In the genomic region with DNA sequence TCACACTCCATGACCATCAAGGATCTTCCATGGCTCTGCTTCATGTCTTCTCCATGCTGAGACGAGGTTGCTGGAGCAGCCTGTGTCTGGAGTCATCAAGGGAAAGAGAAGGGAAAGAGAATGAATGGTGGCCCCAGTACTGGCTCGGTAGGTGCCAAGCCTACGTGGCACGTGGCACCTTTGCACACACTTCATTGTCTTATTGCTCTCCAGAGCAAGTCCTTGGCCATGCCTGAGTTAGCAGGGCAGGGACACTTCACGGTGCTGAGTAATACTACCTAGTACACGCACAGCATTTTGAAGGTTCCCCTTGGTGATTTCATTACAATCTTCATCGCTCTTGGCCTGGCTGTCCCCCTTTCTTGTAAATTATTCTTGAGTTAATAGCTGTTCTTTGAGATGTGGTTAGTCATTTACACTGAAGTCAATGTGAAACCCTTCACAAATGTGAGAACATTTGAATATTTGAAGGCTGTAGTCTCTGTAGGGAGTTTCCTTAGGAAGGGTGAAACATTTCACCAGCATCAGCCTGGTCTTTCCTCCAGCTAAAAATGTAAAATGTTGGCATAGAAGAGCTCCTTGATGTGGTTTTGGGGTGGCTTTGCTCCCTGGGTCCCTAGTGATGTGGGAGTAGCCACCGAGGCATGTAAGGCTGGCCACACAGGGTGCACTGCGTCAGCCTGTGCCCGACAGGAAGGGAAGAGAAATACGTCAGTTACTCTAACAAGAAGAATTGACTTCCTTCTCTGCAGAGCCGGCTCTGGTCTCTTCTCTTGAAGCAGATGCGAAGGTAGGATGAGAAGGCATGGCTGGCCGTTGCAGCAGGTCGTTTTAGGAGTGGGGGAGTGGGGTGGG, we compare ENCODE assay signal across 9 cellular contexts. TPM values are rescaled to one million over a fixed set of nuclear protein-coding genes. Genes with fewer than 3 reads are reported as not detected.
A peak's percentile ranks its signal among the peaks of the same experiment; 100 is the strongest.
DNase-seq lines count a peak whose midpoint lies in the region; ATAC-seq and TF ChIP-seq lines count a peak whose summit lies in the region.
"Had no signal": no experiment of that assay in that cellular context is flagged by ENCODE, and none has a peak within 500 bp of the region (broad histone marks: within the 10 kb centered on the region; RNA-seq: fewer than 3 reads in every experiment).

A gene with protein sequence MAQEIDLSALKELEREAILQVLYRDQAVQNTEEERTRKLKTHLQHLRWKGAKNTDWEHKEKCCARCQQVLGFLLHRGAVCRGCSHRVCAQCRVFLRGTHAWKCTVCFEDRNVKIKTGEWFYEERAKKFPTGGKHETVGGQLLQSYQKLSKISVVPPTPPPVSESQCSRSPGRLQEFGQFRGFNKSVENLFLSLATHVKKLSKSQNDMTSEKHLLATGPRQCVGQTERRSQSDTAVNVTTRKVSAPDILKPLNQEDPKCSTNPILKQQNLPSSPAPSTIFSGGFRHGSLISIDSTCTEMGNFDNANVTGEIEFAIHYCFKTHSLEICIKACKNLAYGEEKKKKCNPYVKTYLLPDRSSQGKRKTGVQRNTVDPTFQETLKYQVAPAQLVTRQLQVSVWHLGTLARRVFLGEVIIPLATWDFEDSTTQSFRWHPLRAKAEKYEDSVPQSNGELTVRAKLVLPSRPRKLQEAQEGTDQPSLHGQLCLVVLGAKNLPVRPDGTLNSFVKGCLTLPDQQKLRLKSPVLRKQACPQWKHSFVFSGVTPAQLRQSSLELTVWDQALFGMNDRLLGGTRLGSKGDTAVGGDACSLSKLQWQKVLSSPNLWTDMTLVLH (plus strand): TSS at position 766 of the 855 bp plus-strand sequence. CDS start 13,215 bp downstream, outside the sequence.

- H3K9me3 ChIP-seq in tibial artery: no peaks in the 10 kb centered on the region

- H3K9me3 Mint-ChIP-seq in activated CD4-positive, alpha-beta T cell treated with anti-CD3 and anti-CD28 coated beads for 36 hours (ENCODE audit: low read depth): peaks cover 2% of the 10 kb centered on the region
- H3K9me3 Mint-ChIP-seq in neural crest cell (no peaks in the 10 kb centered on the region), progenitor cell of endocrine pancreas (ENCODE audit: low read depth) (no peaks in the 10 kb centered on the region)

- peak within 1 kb of the TSS; percentile 88 for H3K27ac Mint-ChIP-seq in activated CD4-positive, alpha-beta T cell treated with anti-CD3 and anti-CD28 coated beads for 36 hours
- H3K27ac Mint-ChIP-seq in neural crest cell (ENCODE audit: unreplicated experiment) (no peak within 1 kb of the TSS), progenitor cell of endocrine pancreas (no peak within 1 kb of the TSS)

- POLR2A ChIA-PET in activated CD4-positive, alpha-beta T cell treated with anti-CD3 and anti-CD28 coated beads for 36 hours (lab: Charles Lee): interaction anchor here (0.6 to 1.9 kb wide), 14 partner anchors 9 to 441 kb away, joined by 3 to 21 read pairs (median 5); partner anchors contain the start of genes EZR and TAGAP

- no peaks in the 10 kb centered on the region for H3K27me3 ChIP-seq in tibial artery

- H3K36me3 Mint-ChIP-seq in activated CD4-positive, alpha-beta T cell treated with anti-CD3 and anti-CD28 coated beads for 36 hours (ENCODE audit: low read depth): peaks cover 47% of the 10 kb centered on the region
- H3K36me3 Mint-ChIP-seq in neural crest cell (ENCODE audit: low read depth) (no peaks in the 10 kb centered on the region), progenitor cell of endocrine pancreas (ENCODE audit: insufficient read depth) (no peaks in the 10 kb centered on the region)

- H3K4me1 Mint-ChIP-seq in activated CD4-positive, alpha-beta T cell treated with anti-CD3 and anti-CD28 coated beads for 36 hours: peaks cover 72% of the 10 kb centered on the region
- H3K4me1 Mint-ChIP-seq in neural crest cell (peaks cover 29% of the 10 kb centered on the region), progenitor cell of endocrine pancreas (ENCODE audit: low read depth) (peaks cover 11% of the 10 kb centered on the region)

- peaks cover 0 to 17% (median 13%) of the 10 kb centered on the region in 4 donors for H3K4me1 ChIP-seq in tibial artery

- H3K27ac ChIP-seq in tibial artery: peak within 1 kb of the TSS; percentile 48 to 66
- H3K27ac ChIP-seq: KMS-11 had no signal

- no peak for TF ChIP-seq CTCF in neural crest cell (conservative IDR thresholded peaks at IDR 0.05)
- no peak for TF ChIP-seq CTCF in tibial artery (IDR thresholded peaks at IDR 0.05)
- no peak for TF ChIP-seq CTCF in progenitor cell of endocrine pancreas (IDR thresholded peaks at IDR 0.05; ENCODE audit: unreplicated experiment)

- H3K36me3 ChIP-seq in tibial artery: no peaks in the 10 kb centered on the region

- H3K4me3 Mint-ChIP-seq in activated CD4-positive, alpha-beta T cell treated with anti-CD3 and anti-CD28 coated beads for 36 hours: peak within 1 kb of the TSS; percentile 81
- peak within 1 kb of the TSS; percentile 38 for H3K4me3 Mint-ChIP-seq in neural crest cell
- H3K4me3 Mint-ChIP-seq in progenitor cell of endocrine pancreas (ENCODE audit: low read depth): no peak within 1 kb of the TSS

- H3K4me3 ChIP-seq in tibial artery: no peak within 1 kb of the TSS

- CTCF ChIA-PET in activated CD4-positive, alpha-beta T cell treated with anti-CD3 and anti-CD28 coated beads for 36 hours (lab: Charles Lee): interaction anchor here (1.3 to 1.8 kb wide), 2 partner anchors 10 to 42 kb away, joined by 4 to 7 read pairs; no protein-coding TSS in a partner anchor

- ATAC-seq in GM21528 (IDR thresholded peaks at IDR 0.05; ENCODE audit: low FRiP score, unreplicated experiment): peak; percentile 56
- peak; percentile 62 for ATAC-seq in activated CD4-positive, alpha-beta T cell treated with anti-CD3 and anti-CD28 coated beads for 36 hours

- no peaks in the 10 kb centered on the region for H3K27me3 Mint-ChIP-seq in activated CD4-positive, alpha-beta T cell treated with anti-CD3 and anti-CD28 coated beads for 36 hours
- H3K27me3 Mint-ChIP-seq in neural crest cell (ENCODE audit: low read depth) (peaks cover 30% of the 10 kb centered on the region), progenitor cell of endocrine pancreas (peaks cover 2% of the 10 kb centered on the region)

- DNase-seq in DMS79 treated with DMSO at 0.1 percent for 48 hours (lab: John Stamatoyannopoulos, UW): peak; percentile 97
- DNase-seq in KG1 (lab: John Stamatoyannopoulos, UW): peak; percentile 42
- peak; percentile 93 for DNase-seq in activated CD4-positive, alpha-beta T cell treated with anti-CD3 and anti-CD28 coated beads for 36 hours
- DNase-seq in dermis blood vessel endothelial cell: peak; percentile 61
- no peak for DNase-seq in neural crest cell (ENCODE audit: low read depth, low spot score)
- peak; percentile 61 to 76 for DNase-seq in tibial artery
- no peak for DNase-seq in progenitor cell of endocrine pancreas (ENCODE audit: low spot score, unreplicated experiment)

- intact Hi-C loops in activated CD4-positive, alpha-beta T cell treated with anti-CD3 and anti-CD28 coated beads for 36 hours (cut with DNase I, micrococcal nuclease): loop anchor here (1.0 to 10.0 kb wide), 20 partner anchors 167 to 1865 kb away; partner anchors contain the start of genes SNX9 (in 1 of the 2), SOD2 (in 1 of the 2), SYNJ2 (in 1 of the 2) and TAGAP (in 1 of the 2)
- intact Hi-C loops in tibial artery (cut with DNase I; ENCODE audit: low total_unique reads): no loop called here

RNA-seq across cellular contexts. Expression of the gene that starts here (rescaled TPM):
- 100 to 1,000 TPM; 163 to 180 TPM for total RNA-seq in activated CD4-positive, alpha-beta T cell treated with anti-CD3 and anti-CD28 coated beads for 36 hours
- total RNA-seq in dermis blood vessel endothelial cell: 0.70 and 0.85 TPM in 2 replicates
- total RNA-seq in neural crest cell: 0.20 and 0.28 TPM in 2 replicates
- 1.6 and 2.1 TPM in 2 replicates for total RNA-seq in progenitor cell of endocrine pancreas

Comparison
In these comparisons a context has a peak if more than half of its experiments do, and no peak if none do; other contexts are left out.
1. RNA of the gene that starts here (total RNA-seq): 163 to 180 TPM in activated CD4-positive, alpha-beta T cell treated with anti-CD3 and anti-CD28 coated beads for 36 hours; 1.6 to 2.1 TPM in progenitor cell of endocrine pancreas, 0.70 to 0.85 TPM in dermis blood vessel endothelial cell and 0.20 to 0.28 TPM in neural crest cell; every median in the first group is over 10 times any median in the second.
2. Peak in DNase-seq in dermis blood vessel endothelial cell; RNA of the gene not detected or under 1 TPM.
3. DNase-seq: peak in DMS79 treated with DMSO at 0.1 percent for 48 hours (single experiment), KG1 (single experiment), activated CD4-positive, alpha-beta T cell treated with anti-CD3 and anti-CD28 coated beads for 36 hours (single experiment) and tibial artery (2 of 2); none in neural crest cell (single experiment) and progenitor cell of endocrine pancreas (single experiment).